In the genomic region with DNA sequence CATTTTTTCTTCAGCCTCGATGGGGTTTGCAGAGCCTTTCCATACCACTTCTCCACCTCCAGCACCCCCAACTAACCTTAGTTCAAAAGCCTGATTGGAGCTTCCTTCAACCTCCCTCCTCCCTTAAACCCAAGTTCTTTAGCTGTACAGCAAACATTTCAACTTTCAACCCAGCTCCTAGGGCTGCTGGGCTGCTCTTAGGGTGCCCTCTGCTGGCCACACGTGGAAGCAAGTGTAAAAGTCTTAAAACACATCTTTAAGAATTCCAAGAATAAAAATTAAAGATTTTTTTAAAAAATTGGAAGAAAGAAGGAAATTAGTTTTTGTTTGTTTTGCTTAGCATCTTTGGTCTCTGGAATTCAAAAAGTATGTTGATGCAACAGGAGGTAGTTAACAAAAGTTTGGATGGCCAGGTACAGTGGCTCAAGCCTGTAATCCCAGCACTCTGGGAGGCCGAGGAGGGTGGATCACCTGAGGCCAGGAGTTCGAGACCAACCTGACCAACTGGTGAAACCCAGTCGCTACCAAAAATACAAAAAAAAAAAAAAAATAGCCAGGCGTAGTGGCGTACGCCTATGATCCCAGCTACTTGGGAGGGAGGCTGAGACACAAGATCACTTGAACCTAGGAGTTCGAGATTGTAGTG, we compare ENCODE assay signal across 8 cellular contexts. TPM values are rescaled to one million over a fixed set of nuclear protein-coding genes. Genes with fewer than 3 reads are reported as not detected.
DNase-seq lines count a peak whose midpoint lies in the region; ATAC-seq lines count a peak whose summit lies in the region.

No MANE protein-coding gene starts in this region.

- H3K27ac Mint-ChIP-seq in T-helper 2 cell treated with Interferon-gamma antibody and Interleukin-4, amounts not matched to agents 5 μg/mL and 100 μg/mL, for 36 hours = no peak overlapping the region

- H3K27me3 Mint-ChIP-seq in T-helper 2 cell treated with Interferon-gamma antibody and Interleukin-4, amounts not matched to agents 5 μg/mL and 100 μg/mL, for 36 hours (ENCODE audit: low read depth) = peaks cover 4% of the 10 kb centered on the region

- no peak overlapping the region for H3K4me3 Mint-ChIP-seq in T-helper 2 cell treated with Interferon-gamma antibody and Interleukin-4, amounts not matched to agents 5 μg/mL and 100 μg/mL, for 36 hours

- H3K4me1 Mint-ChIP-seq in T-helper 2 cell treated with Interferon-gamma antibody and Interleukin-4, amounts not matched to agents 5 μg/mL and 100 μg/mL, for 36 hours (ENCODE audit: low read depth) = no peaks in the 10 kb centered on the region

- in situ Hi-C loops in KBM-7 (cut with MboI; ENCODE audit: low pct_unique_long_range_greater_than_20kb, low sequenced_read_pairs) = no loop called here
- in situ Hi-C loops in T47D (cut with HindIII; ENCODE audit: low pct_unique_long_range_greater_than_20kb, low sequenced_read_pairs) = no loop called here

- ATAC-seq in GM18498 (IDR thresholded peaks at IDR 0.05; ENCODE audit: unreplicated experiment) (no peak), HG03045 (IDR thresholded peaks at IDR 0.05; ENCODE audit: unreplicated experiment) (no peak)

- H3K36me3 Mint-ChIP-seq in T-helper 2 cell treated with Interferon-gamma antibody and Interleukin-4, amounts not matched to agents 5 μg/mL and 100 μg/mL, for 36 hours (ENCODE audit: low read depth) = no peaks in the 10 kb centered on the region

- DNase-seq in Daoy (ENCODE audit: low read depth) = peak; percentile 73
- DNase-seq in KBM-7 = peak; percentile 61
- peak; percentile 6 for DNase-seq in T-helper 2 cell treated with Interferon-gamma antibody and Interleukin-4, amounts not matched to agents 5 μg/mL and 100 μg/mL, for 36 hours (ENCODE audit: low spot score)
- peak; percentile 26 to 63 for DNase-seq in T47D (ENCODE audit: low read depth in 1 of 2, low spot score in 1 of 2)
- DNase-seq in iris pigment epithelial cell (ENCODE audit: low read depth) = peak; percentile 69
- peak; percentile 38 for DNase-seq in stimulated activated CD4-positive, alpha-beta T cell treated with anti-CD3 and anti-CD28 coated beads, Interleukin-1b, Interleukin-23, amount 100 ng/mL, for 48 hours

- H3K9me3 Mint-ChIP-seq in T-helper 2 cell treated with Interferon-gamma antibody and Interleukin-4, amounts not matched to agents 5 μg/mL and 100 μg/mL, for 36 hours = peaks cover 13% of the 10 kb centered on the region

RNA-seq across cellular contexts. Expression of gene HSD17B3, which starts 15.5 kb away (rescaled TPM):
- total RNA-seq in Daoy (2014; rRNA removed; shearing (Covaris generic)) = not detected in 2 replicates

Comparison
In these comparisons a context has a peak if more than half of its experiments do, and no peak if none do; other contexts are left out.
1. DNase-seq: peak in every context shown above with its lines; median percentile 73 in Daoy; 69 in iris pigment epithelial cell; 61 in KBM-7; 44 in T47D; 38 in stimulated activated CD4-positive, alpha-beta T cell treated with anti-CD3 and anti-CD28 coated beads, Interleukin-1b, Interleukin-23, amount 100 ng/mL, for 48 hours; 6 in T-helper 2 cell treated with Interferon-gamma antibody and Interleukin-4, amounts not matched to agents 5 μg/mL and 100 μg/mL, for 36 hours.